In the genomic region with DNA sequence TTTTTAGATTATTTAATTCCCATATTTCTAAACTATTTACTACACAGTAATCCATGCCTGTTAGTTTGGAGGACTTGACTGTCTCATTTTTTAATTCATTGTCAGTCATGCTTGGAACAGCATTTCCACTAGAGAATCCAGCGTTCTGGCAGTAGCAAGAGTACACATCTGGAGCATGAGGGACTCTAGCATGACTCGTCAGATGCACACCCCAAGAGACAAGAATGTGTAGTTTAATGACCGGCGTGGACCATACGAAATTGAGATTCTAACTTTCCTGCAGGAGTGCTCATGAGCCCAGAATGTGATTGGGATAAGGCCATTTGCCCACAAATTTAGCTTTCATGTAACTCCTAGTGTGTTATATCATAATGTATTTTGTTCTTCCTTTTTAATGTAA, we compare ENCODE assay signal across 24 cellular contexts. TPM values are rescaled to one million over a fixed set of nuclear protein-coding genes. Genes with fewer than 3 reads are reported as not detected.
A peak's percentile ranks its signal among the peaks of the same experiment; 100 is the strongest.
DNase-seq lines count a peak whose midpoint lies in the region; ATAC-seq and TF ChIP-seq lines count a peak whose summit lies in the region.
"Had no signal": no experiment of that assay in that cellular context is flagged by ENCODE, and none has a peak within 500 bp of the region (broad histone marks: within the 10 kb centered on the region; RNA-seq: fewer than 3 reads in every experiment).

No MANE protein-coding gene starts in this region.

- CTCF ChIA-PET in BJ (lab: Yijun Ruan, JAX) (interaction anchor here (1.0 to 1.2 kb wide), 2 partner anchors 21 to 70 kb away, joined by 4 read pairs; no protein-coding TSS in a partner anchor), Caco-2 (lab: Charles Lee) (no interaction called here)

- no peak overlapping the region for H3K27ac ChIP-seq in GM23338 (ENCODE audit: low read depth)
- no peak overlapping the region for H3K27ac ChIP-seq in foreskin keratinocyte
- no peak overlapping the region for H3K27ac ChIP-seq in hepatocyte
- H3K27ac ChIP-seq: BLaER1, lower lobe of right lung, prostate gland, spleen, stomach had no signal

- H3K4me1 Mint-ChIP-seq in GM23338 (peaks cover 12% of the 10 kb centered on the region; the same call in 2 of the 3 replicates), Caco-2 (ENCODE audit: low read depth, unreplicated experiment) (no peaks in the 10 kb centered on the region)

- H3K36me3 ChIP-seq in BJ (ENCODE audit: control insufficient read depth, insufficient read depth, low read length), result no peaks in the 10 kb centered on the region
- H3K36me3 ChIP-seq in GM23338 (ENCODE audit: insufficient read depth), result no peaks in the 10 kb centered on the region
- no peaks in the 10 kb centered on the region for H3K36me3 ChIP-seq in mucosa of descending colon (ENCODE audit: low read depth)
- no peaks in the 10 kb centered on the region for H3K36me3 ChIP-seq in hepatocyte (replicated peaks; ENCODE audit: insufficient read depth, low read depth)
- no peaks in the 10 kb centered on the region; the same call in 1 of the 2 replicates for H3K36me3 ChIP-seq in Caco-2 (ENCODE audit: control insufficient read depth, insufficient read depth, low read length)
- H3K36me3 ChIP-seq: prostate gland had no signal

- H3K79me2 ChIP-seq in GM23338 (replicated peaks; ENCODE audit: insufficient read depth), result peaks cover 5% of the 10 kb centered on the region; the same call in 1 of the 2 replicates
- H3K79me2 ChIP-seq in hepatocyte, result peaks cover 4% of the 10 kb centered on the region

- H3K27me3 Mint-ChIP-seq in GM23338 (ENCODE audit: insufficient read depth, low read depth, poor library complexity), result peaks cover 4% of the 10 kb centered on the region
- H3K27me3 Mint-ChIP-seq in Caco-2 (ENCODE audit: insufficient read depth, unreplicated experiment), result no peaks in the 10 kb centered on the region
- H3K27me3 Mint-ChIP-seq: activated CD4-positive, alpha-beta memory T cell treated with anti-CD3 and anti-CD28 coated beads for 36 hours had no signal

- intact Hi-C loops in mucosa of descending colon (cut with DNase I, micrococcal nuclease), result no loop called here
- intact Hi-C loops in Caco-2 (cut with micrococcal nuclease; ENCODE audit: unreplicated experiment), result no loop called here

- peak; percentile 22; the same call in 1 of the 2 replicates for TF ChIP-seq CTCF in BJ (IDR thresholded peaks at IDR 0.05; ENCODE audit: insufficient read depth, low read depth, low read length)
- no peak for TF ChIP-seq CTCF in GM23338 (conservative IDR thresholded peaks at IDR 0.05; ENCODE audit: low read depth in 2 of 2)
- TF ChIP-seq CTCF in astrocyte of the cerebellum (IDR thresholded peaks at IDR 0.05; ENCODE audit: low read depth, low read length, missing control alignments), result peak; percentile 15
- TF ChIP-seq CTCF in foreskin keratinocyte (conservative IDR thresholded peaks at IDR 0.05), result no peak
- no peak for TF ChIP-seq CTCF in mucosa of descending colon (IDR thresholded peaks at IDR 0.05)
- TF ChIP-seq CTCF in hepatocyte (IDR thresholded peaks at IDR 0.05; ENCODE audit: poor library complexity), result no peak
- TF ChIP-seq CTCF in Caco-2 (IDR thresholded peaks at IDR 0.05; ENCODE audit: insufficient read depth in 1 of 2, low read depth in 1 of 2, low read length in 1 of 2, severe bottlenecking in 1 of 2, unreplicated experiment in 1 of 2), result no peak

- peak; percentile 26 for DNase-seq in BJ (ENCODE audit: low read depth)
- no peak for DNase-seq in GM23338 (ENCODE audit: low spot score)
- DNase-seq in astrocyte of the cerebellum (ENCODE audit: low read depth), result no peak
- peak in 1 of 2 donors; percentile 6 for DNase-seq in foreskin keratinocyte
- DNase-seq in mucosa of descending colon, result no peak
- no peak for DNase-seq in hepatocyte (ENCODE audit: low spot score)
- no peak for DNase-seq in Caco-2
- DNase-seq: activated CD4-positive, alpha-beta memory T cell treated with anti-CD3 and anti-CD28 coated beads for 36 hours; activated CD4-positive, CD25-positive, alpha-beta regulatory T cell; activated gamma-delta T cell; amygdala; effector CD4-positive, alpha-beta T cell; hippocampal formation; lower lobe of right lung; NCI-H1417; NCI-H510A; SK-N-SH; spleen; stomach; T-helper 9 cell; trophoblast cell had no signal

- no peaks in the 10 kb centered on the region; the same call in 1 of the 2 replicates for H4K20me1 ChIP-seq in GM23338 (replicated peaks; ENCODE audit: insufficient read depth)
- H4K20me1 ChIP-seq in hepatocyte (ENCODE audit: insufficient read depth, poor library complexity, severe bottlenecking), result no peaks in the 10 kb centered on the region

- H3K36me3 Mint-ChIP-seq in GM23338 (ENCODE audit: low read depth), result no peaks in the 10 kb centered on the region
- peaks cover 16% of the 10 kb centered on the region for H3K36me3 Mint-ChIP-seq in Caco-2 (ENCODE audit: insufficient read depth, unreplicated experiment)

- POLR2A ChIA-PET in BJ (lab: Charles Lee) (no interaction called here), Caco-2 (lab: Charles Lee) (no interaction called here)

- no peaks in the 10 kb centered on the region for H3F3A ChIP-seq in GM23338 (replicated peaks; ENCODE audit: low read depth)

- H3K9me3 ChIP-seq in mucosa of descending colon (no peaks in the 10 kb centered on the region), hepatocyte (ENCODE audit: low read depth) (no peaks in the 10 kb centered on the region), Caco-2 (no peaks in the 10 kb centered on the region)
- H3K9me3 ChIP-seq: BLaER1, lower lobe of right lung, prostate gland, SK-N-SH, spleen, stomach had no signal

- 95% methylated on average over 5 of the region's 5 CpGs for WGBS in hepatocyte (ENCODE audit: low lambda C conversion rate, missing lambda C conversion rate)

- in situ Hi-C loops in astrocyte of the cerebellum (cut with HindIII; ENCODE audit: low sequenced_read_pairs), result no loop called here

- H3K4me2 ChIP-seq in GM23338, result no peak overlapping the region
- no peak overlapping the region for H3K4me2 ChIP-seq in hepatocyte
- H3K4me2 ChIP-seq: BLaER1, SK-N-SH had no signal

- no peak for ATAC-seq in GM23338
- peak; percentile 35 for ATAC-seq in foreskin keratinocyte
- ATAC-seq in mucosa of descending colon, result no peak
- ATAC-seq: lower lobe of right lung, Panc1 had no signal

- no TSS peak for BruUV-seq in Caco-2 (replicated peaks; lab: Mats Ljungman, UMichigan)

- H3K4me3 ChIP-seq in BJ (ENCODE audit: low read depth, low read length), result no peak overlapping the region
- H3K4me3 ChIP-seq in GM23338, result no peak overlapping the region
- no peak overlapping the region for H3K4me3 ChIP-seq in astrocyte of the cerebellum (ENCODE audit: low read depth, low read length)
- no peak overlapping the region for H3K4me3 ChIP-seq in mucosa of descending colon
- H3K4me3 ChIP-seq in hepatocyte, result no peak overlapping the region
- H3K4me3 ChIP-seq in Caco-2 (ENCODE audit: low read depth, low read length), result no peak overlapping the region
- H3K4me3 ChIP-seq: BLaER1, lower lobe of right lung, prostate gland, spleen, stomach had no signal

- H3K4me3 Mint-ChIP-seq in GM23338 (no peak overlapping the region), Caco-2 (ENCODE audit: unreplicated experiment) (no peak overlapping the region)
- H3K4me3 Mint-ChIP-seq: activated CD4-positive, alpha-beta memory T cell treated with anti-CD3 and anti-CD28 coated beads for 36 hours had no signal

- H3K4me1 ChIP-seq in GM23338 (ENCODE audit: insufficient read depth) (no peaks in the 10 kb centered on the region), foreskin keratinocyte (no peaks in the 10 kb centered on the region), mucosa of descending colon (ENCODE audit: low read depth) (no peaks in the 10 kb centered on the region), hepatocyte (ENCODE audit: insufficient read depth) (no peaks in the 10 kb centered on the region), Caco-2 (no peaks in the 10 kb centered on the region)
- H3K4me1 ChIP-seq: BLaER1, prostate gland, spleen, stomach had no signal

- H3K9me2 ChIP-seq in GM23338 (ENCODE audit: insufficient read depth), result no peaks in the 10 kb centered on the region
- H3K9me2 ChIP-seq in hepatocyte (replicated peaks; ENCODE audit: insufficient read depth), result no peaks in the 10 kb centered on the region
- H3K9me2 ChIP-seq: SK-N-SH had no signal

- no peaks in the 10 kb centered on the region for H3K9me3 Mint-ChIP-seq in GM23338
- no peaks in the 10 kb centered on the region for H3K9me3 Mint-ChIP-seq in Caco-2 (ENCODE audit: unreplicated experiment)
- H3K9me3 Mint-ChIP-seq: activated CD4-positive, alpha-beta memory T cell treated with anti-CD3 and anti-CD28 coated beads for 36 hours had no signal

- H3K27me3 ChIP-seq in BJ (ENCODE audit: control insufficient read depth, insufficient read depth, low read length), result no peaks in the 10 kb centered on the region
- H3K27me3 ChIP-seq in GM23338 (ENCODE audit: insufficient read depth), result no peaks in the 10 kb centered on the region
- H3K27me3 ChIP-seq in foreskin keratinocyte, result no peaks in the 10 kb centered on the region
- no peaks in the 10 kb centered on the region for H3K27me3 ChIP-seq in hepatocyte
- H3K27me3 ChIP-seq in Caco-2 (replicated peaks; ENCODE audit: control insufficient read depth, insufficient read depth, low read length), result no peaks in the 10 kb centered on the region
- H3K27me3 ChIP-seq: BLaER1, spleen, stomach had no signal

- no peak overlapping the region for H2AFZ ChIP-seq in GM23338
- no peak overlapping the region for H2AFZ ChIP-seq in hepatocyte

- H3K27ac Mint-ChIP-seq in GM23338 (peak overlapping the region; percentile 82), Caco-2 (ENCODE audit: unreplicated experiment) (no peak overlapping the region)
- H3K27ac Mint-ChIP-seq: activated CD4-positive, alpha-beta memory T cell treated with anti-CD3 and anti-CD28 coated beads for 36 hours had no signal

TF ChIP-seq in GM23338, 12 proteins besides CTCF, POLR2A, EP300 and RAD21 (continues in another document):
- TF ChIP-seq CREB1 (CRISPR knock-in tag; IDR thresholded peaks at IDR 0.05; ENCODE audit: low read depth) (no peak), EZH2phosphoT487 (IDR thresholded peaks at IDR 0.05; ENCODE audit: unreplicated experiment) (no peak)

RNA-seq across cellular contexts. Expression of a gene that starts 48.9 kb away (rescaled TPM):
- polyA plus RNA-seq in BJ (2011; rRNA removed) (11.2 and 12.2 TPM in 2 replicates), GM23338 (2016; fragmentation: Nextera tagmentation; extraction: Ambion mirVana) (4.1 and 4.6 TPM in 2 replicates), foreskin keratinocyte (3.3 and 3.7 TPM in 2 replicates), hepatocyte (8.5 and 10.3 TPM in 2 replicates)
- 13.7 and 13.8 TPM in 2 replicates for polyA minus RNA-seq in BJ (2011; rRNA and poly(A)+ RNA removed)
- total RNA-seq in GM23338 (2014; rRNA removed; shearing (Covaris generic)), result 11.4 and 13.9 TPM in 2 replicates
- total RNA-seq in foreskin keratinocyte (10.9 and 11.8 TPM in 2 replicates), mucosa of descending colon (10 to 100 TPM; 20.1 to 23.5 (median 22.2) TPM), hepatocyte (13.7 and 17.5 TPM in 2 replicates), Caco-2 (2022) (14.4 and 14.5 TPM in 2 replicates)

RNA-seq across cellular contexts. Expression of a gene that starts 49.3 kb away (rescaled TPM):
- polyA plus RNA-seq in BJ (2011; rRNA removed) (5.9 and 7.6 TPM in 2 replicates), GM23338 (2016; fragmentation: Nextera tagmentation; extraction: Ambion mirVana) (10.4 and 11.7 TPM in 2 replicates), foreskin keratinocyte (4.4 and 5.5 TPM in 2 replicates), hepatocyte (3.2 and 8.1 TPM in 2 replicates)
- 6.9 and 9.3 TPM in 2 replicates for polyA minus RNA-seq in BJ (2011; rRNA and poly(A)+ RNA removed)
- total RNA-seq in GM23338 (2014; rRNA removed; shearing (Covaris generic)), result 11.1 and 15.4 TPM in 2 replicates
- total RNA-seq in foreskin keratinocyte (11.9 and 12.4 TPM in 2 replicates), mucosa of descending colon (10 to 100 TPM; 18.6 to 32.0 (median 24.2) TPM), hepatocyte (26.3 and 38.0 TPM in 2 replicates), Caco-2 (2022) (11.0 and 12.0 TPM in 2 replicates)

Comparison
In these comparisons a context has a peak if more than half of its experiments do, and no peak if none do; other contexts are left out.
1. CTCF ChIP-seq: peak in BJ (single experiment) and astrocyte of the cerebellum (single experiment); none in GM23338 (0 of 2), foreskin keratinocyte (single experiment), mucosa of descending colon (single experiment), hepatocyte (single experiment) and Caco-2 (0 of 2).